In genomic region chr6:165514621-165515020, GRCh38 we compare ENCODE assay signal across 28 cellular contexts.
"Had no signal": no experiment of that assay in that cellular context is flagged by ENCODE, and none has a peak within 500 bp of the region (broad histone marks: within the 10 kb centered on the region; RNA-seq: fewer than 3 reads in every experiment).

No MANE protein-coding gene starts in this region.

- H3K9me3 ChIP-seq: neutrophil, pancreas, psoas muscle, spleen, stomach, thoracic aorta, thyroid gland, tibial nerve, upper lobe of left lung, vagina had no signal

- H3K4me1 ChIP-seq: pancreas, psoas muscle, spleen, stomach, tibial nerve, upper lobe of left lung, vagina had no signal

- H3K4me2 ChIP-seq: smooth muscle cell had no signal

- ATAC-seq: naive thymus-derived CD8-positive, alpha-beta T cell; natural killer cell treated with Interleukin-12 subunit alpha and Interleukin-12 subunit beta and Interleukin-15 and Interleukin-18, amount 100 ng/mL, for 72 hours; pancreas; psoas muscle; right cardiac atrium; sciatic nerve; stimulated activated effector memory CD8-positive, alpha-beta T cell treated with anti-CD3 and anti-CD28 coated beads, Interleukin-12 subunit alpha, Interleukin-12 subunit beta, amount 100 ng/mL, for 72 hours; stimulated activated naive B cell treated with anti-CD40 and anti-IgM and Interleukin-4, amounts not matched to agents 10 μg/mL and 1 μg/mL and 100 μg/mL, for 72 hours had no signal

- H3K27me3 ChIP-seq: neutrophil, spleen, stomach, thyroid gland, tibial nerve, upper lobe of left lung, vagina had no signal

- FAIRE-seq: pancreas, urothelium cell line had no signal

- H3K36me3 ChIP-seq: neutrophil, pancreas, spleen, stomach, thoracic aorta, thyroid gland, tibial nerve, upper lobe of left lung, vagina had no signal

- H3K27ac ChIP-seq: neutrophil, pancreas, psoas muscle, skin epidermis, spleen, stomach, thoracic aorta, thyroid gland, tibial nerve, upper lobe of left lung, vagina had no signal

- DNase-seq: naive B cell; naive thymus-derived CD8-positive, alpha-beta T cell; nephron progenitor cell; nucleus accumbens; pancreas; psoas muscle; right cardiac atrium; spleen; stimulated activated CD4-positive, alpha-beta T cell treated with anti-CD3 and anti-CD28 coated beads, Interleukin-12 subunit alpha, Interleukin-12 subunit beta, amount 100 ng/mL, for 4 hours; stimulated activated CD4-positive, alpha-beta T cell treated with anti-CD3 and anti-CD28 coated beads, Interleukin-2, amount 100 ng/mL, for 24 hours; stimulated activated CD4-positive, alpha-beta T cell treated with anti-CD3 and anti-CD28 coated beads, Interleukin-2, amount 100 ng/mL, for 48 hours; stimulated activated CD4-positive, alpha-beta T cell treated with anti-CD3 and anti-CD28 coated beads, Interleukin-4, amount 100 ng/mL, for 24 hours; stimulated activated naive B cell treated with anti-CD40 and anti-IgM and Interleukin-4, amounts not matched to agents 10 μg/mL and 1 μg/mL and 100 μg/mL, for 72 hours; stimulated activated naive CD4-positive, alpha-beta T cell treated with Interleukin-2 at 50 U/mL for 16 hours; stomach; thyroid gland; trophoblast cell had no signal

- H3K4me3 ChIP-seq: pancreas, psoas muscle, skin epidermis, smooth muscle cell, spleen, stomach, thoracic aorta, thyroid gland, tibial nerve, upper lobe of left lung, vagina had no signal
